24 cellular contexts compared by ENCODE assay signal in the genomic region with DNA sequence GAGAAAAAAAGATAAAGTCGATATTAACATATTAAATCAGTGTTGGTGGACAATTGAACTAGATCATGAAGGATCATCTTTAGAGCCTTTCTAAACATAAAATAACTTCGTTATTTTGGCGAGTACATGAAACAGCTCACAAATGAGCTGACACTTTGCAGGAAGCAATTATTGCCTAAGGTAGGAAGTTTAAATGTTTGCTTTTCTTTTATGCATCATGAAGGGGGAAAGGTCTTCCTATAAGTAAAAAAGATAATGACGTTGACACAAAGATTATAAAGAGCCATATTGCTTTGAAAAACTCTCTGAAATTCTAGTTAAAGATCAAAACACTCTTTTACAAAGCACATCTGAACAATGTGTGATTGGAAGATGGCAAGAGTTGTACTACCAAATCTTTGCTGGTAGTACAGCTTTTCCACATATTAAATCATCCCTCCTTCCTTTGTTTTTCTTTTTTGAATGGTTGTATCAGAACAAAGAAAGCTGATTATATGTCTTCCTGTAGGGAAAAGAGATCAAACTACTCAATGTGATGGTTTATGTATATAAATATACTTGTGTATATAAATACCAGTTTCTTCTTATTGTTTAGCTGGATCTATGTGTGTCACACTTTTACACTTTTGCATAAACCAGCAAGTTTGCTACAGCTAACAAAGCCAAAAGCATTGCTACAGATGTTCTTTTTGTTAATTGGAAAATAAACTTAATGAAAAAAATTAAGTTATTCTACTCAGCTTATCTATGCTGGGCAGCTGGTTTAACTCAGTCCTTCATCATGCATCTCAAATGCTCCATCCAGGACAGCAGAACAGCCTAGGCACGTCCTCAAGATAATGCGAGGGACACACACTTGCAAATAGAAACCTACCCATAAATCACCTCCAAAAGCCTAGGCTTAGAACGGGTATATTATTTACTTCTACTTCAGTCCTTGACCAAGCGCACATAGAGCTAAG.
DNase-seq lines count a peak whose midpoint lies in the region; TF ChIP-seq lines count a peak whose summit lies in the region.
"Had no signal": no experiment of that assay in that cellular context is flagged by ENCODE, and none has a peak within 500 bp of the region (broad histone marks: within the 10 kb centered on the region; RNA-seq: fewer than 3 reads in every experiment).

No MANE protein-coding gene starts in this region.

- no peaks in the 10 kb centered on the region for H3K9me2 ChIP-seq in SK-N-SH

- peak in 1 of 2 experiments; percentile 69; a peak in 1 of 4 replicates for TF ChIP-seq EP300 in SK-N-SH (IDR thresholded peaks at IDR 0.05; ENCODE audit: borderline replicate concordance in 1 of 2, low read depth in 1 of 2, low read length in 1 of 2)

- H3K4me2 ChIP-seq in SK-N-SH, result no peak overlapping the region

- no peaks in the 10 kb centered on the region for H3F3A ChIP-seq in SK-N-SH (replicated peaks; ENCODE audit: insufficient read depth)

- DNase-seq in BE2C (peak; percentile 60), LoVo (ENCODE audit: low spot score) (peak; percentile 40), SK-N-SH (peak; percentile 26), left kidney (ENCODE audit: low read depth, low spot score) (peak; percentile 20), MG63 (no peak), uterus (no peak)
- DNase-seq in activated CD4-positive, CD25-positive, alpha-beta regulatory T cell treated with anti-CD3 and anti-CD28 coated beads, Interleukin-2, amount 50 U/mL, for 72 hours, result no peak
- DNase-seq: CD8-positive, alpha-beta T cell; DMS 273 treated with DMSO at 0.1 percent for 48 hours; DND-41; GOT3; HFFc6; IMR-90; KG1; NCI-H1092 treated with DMSO at 0.1 percent for 48 hours; NCI-H146; NCI-H2029; NCI-H446; NCI-H524 treated with DMSO at 0.1 percent for 48 hours; SHP77; SW 1271 had no signal

- H3K4me3 ChIP-seq in BE2C (ENCODE audit: low read depth, low read length) (no peak overlapping the region), SK-N-SH (ENCODE audit: low read depth in 2 of 2, low read length in 1 of 2) (no peak overlapping the region), MG63 (no peak overlapping the region), uterus (no peak overlapping the region)
- H3K4me3 ChIP-seq: HAP-1 had no signal

- no peaks in the 10 kb centered on the region for H3K79me2 ChIP-seq in SK-N-SH (ENCODE audit: insufficient read depth)

- CTCF ChIA-PET in SK-N-SH (lab: Yijun Ruan, JAX), result interaction anchor here (0.6 kb wide), 1 partner anchor 12 kb away, joined by 3 read pairs; no protein-coding TSS in a partner anchor

- H3K4me1 ChIP-seq in BE2C (peaks cover 15% of the 10 kb centered on the region), SK-N-SH (ENCODE audit: control insufficient read depth in 1 of 2, insufficient read depth in 2 of 2, low read depth in 1 of 2, low read length in 1 of 2) (peaks cover 0 to 3% of the 10 kb centered on the region in 2 experiments; a peak in 2 of 4 replicates), uterus (no peaks in the 10 kb centered on the region)
- H3K4me1 ChIP-seq: HAP-1 had no signal

- H3K27me3 ChIP-seq in BE2C (no peaks in the 10 kb centered on the region), SK-N-SH (ENCODE audit: insufficient read depth) (no peaks in the 10 kb centered on the region), MG63 (no peaks in the 10 kb centered on the region), uterus (no peaks in the 10 kb centered on the region)

- TF ChIP-seq POLR2A in uterus (IDR thresholded peaks at IDR 0.05), result no peak

- no peak overlapping the region for H3K9ac ChIP-seq in SK-N-SH

- H2AFZ ChIP-seq in SK-N-SH (ENCODE audit: low read depth), result no peak overlapping the region

- POLR2A ChIA-PET in SK-N-SH (lab: Yijun Ruan, JAX), result no interaction called here

- H3K27ac ChIP-seq in SK-N-SH (ENCODE audit: low read depth in 2 of 2, low read length in 1 of 2), result peak overlapping the region in 1 of 2 experiments; percentile 72; a peak in 2 of 4 replicates
- H3K27ac ChIP-seq in uterus, result no peak overlapping the region
- H3K27ac ChIP-seq: C4-2B, RWPE1 had no signal

- H3K9me3 ChIP-seq in BE2C (no peaks in the 10 kb centered on the region), SK-N-SH (no peaks in the 10 kb centered on the region), MG63 (no peaks in the 10 kb centered on the region), uterus (no peaks in the 10 kb centered on the region)
- H3K9me3 ChIP-seq: HAP-1 had no signal

- 24% methylated on average over 8 of the region's 8 CpGs for WGBS in SK-N-SH (ENCODE audit: low lambda C conversion rate)

- no peaks in the 10 kb centered on the region for H4K20me1 ChIP-seq in SK-N-SH (ENCODE audit: insufficient read depth)

- TF ChIP-seq CTCF in BE2C (IDR thresholded peaks at IDR 0.05; ENCODE audit: low read depth, low read length), result no peak
- TF ChIP-seq CTCF in SK-N-SH (IDR thresholded peaks at IDR 0.05), result no peak
- no peak for TF ChIP-seq CTCF in uterus (IDR thresholded peaks at IDR 0.05)

- intact Hi-C loops in uterus (cut with DNase I; ENCODE audit: low total_unique reads), result no loop called here

- TF ChIP-seq RAD21 in SK-N-SH (IDR thresholded peaks at IDR 0.05; ENCODE audit: low read length), result no peak

- H3K36me3 ChIP-seq in BE2C (no peaks in the 10 kb centered on the region), SK-N-SH (replicated peaks in 1 of 2; ENCODE audit: control insufficient read depth in 1 of 2, insufficient read depth in 2 of 2, low read length in 1 of 2) (no peaks in the 10 kb centered on the region), MG63 (no peaks in the 10 kb centered on the region), uterus (no peaks in the 10 kb centered on the region)
- H3K36me3 ChIP-seq: HAP-1 had no signal

TF ChIP-seq in SK-N-SH, 30 proteins besides CTCF, POLR2A, EP300 and RAD21:
- TF ChIP-seq RFX5 (IDR thresholded peaks at IDR 0.05; ENCODE audit: low read length) (no peak), NRF1 (IDR thresholded peaks at IDR 0.05; ENCODE audit: low read depth, low read length) (no peak), MEF2A (IDR thresholded peaks at IDR 0.05; ENCODE audit: borderline replicate concordance, low read depth) (no peak), ELF1 (IDR thresholded peaks at IDR 0.05) (no peak), GATA2 (CRISPR knock-in tag; IDR thresholded peaks at IDR 0.05) (peak; percentile 35), CHD2 (IDR thresholded peaks at IDR 0.05; ENCODE audit: low read length, partially characterized antibody) (peak; percentile 65)
- TF ChIP-seq, protein P1, sequence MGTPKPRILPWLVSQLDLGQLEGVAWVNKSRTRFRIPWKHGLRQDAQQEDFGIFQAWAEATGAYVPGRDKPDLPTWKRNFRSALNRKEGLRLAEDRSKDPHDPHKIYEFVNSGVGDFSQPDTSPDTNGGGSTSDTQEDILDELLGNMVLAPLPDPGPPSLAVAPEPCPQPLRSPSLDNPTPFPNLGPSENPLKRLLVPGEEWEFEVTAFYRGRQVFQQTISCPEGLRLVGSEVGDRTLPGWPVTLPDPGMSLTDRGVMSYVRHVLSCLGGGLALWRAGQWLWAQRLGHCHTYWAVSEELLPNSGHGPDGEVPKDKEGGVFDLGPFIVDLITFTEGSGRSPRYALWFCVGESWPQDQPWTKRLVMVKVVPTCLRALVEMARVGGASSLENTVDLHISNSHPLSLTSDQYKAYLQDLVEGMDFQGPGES (IDR thresholded peaks at IDR 0.05; ENCODE audit: low read depth, low read length), result no peak
- TF ChIP-seq, protein P2, sequence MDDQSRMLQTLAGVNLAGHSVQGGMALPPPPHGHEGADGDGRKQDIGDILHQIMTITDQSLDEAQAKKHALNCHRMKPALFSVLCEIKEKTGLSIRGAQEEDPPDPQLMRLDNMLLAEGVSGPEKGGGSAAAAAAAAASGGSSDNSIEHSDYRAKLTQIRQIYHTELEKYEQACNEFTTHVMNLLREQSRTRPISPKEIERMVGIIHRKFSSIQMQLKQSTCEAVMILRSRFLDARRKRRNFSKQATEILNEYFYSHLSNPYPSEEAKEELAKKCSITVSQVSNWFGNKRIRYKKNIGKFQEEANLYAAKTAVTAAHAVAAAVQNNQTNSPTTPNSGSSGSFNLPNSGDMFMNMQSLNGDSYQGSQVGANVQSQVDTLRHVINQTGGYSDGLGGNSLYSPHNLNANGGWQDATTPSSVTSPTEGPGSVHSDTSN (IDR thresholded peaks at IDR 0.05), result no peak

Comparison
In these comparisons a context has a peak if more than half of its experiments do, and no peak if none do; other contexts are left out.
1. DNase-seq: peak in BE2C (single experiment), LoVo (single experiment), SK-N-SH (single experiment) and left kidney (single experiment); none in MG63 (single experiment), uterus (0 of 2) and activated CD4-positive, CD25-positive, alpha-beta regulatory T cell treated with anti-CD3 and anti-CD28 coated beads, Interleukin-2, amount 50 U/mL, for 72 hours (single experiment).